In the genomic region with DNA sequence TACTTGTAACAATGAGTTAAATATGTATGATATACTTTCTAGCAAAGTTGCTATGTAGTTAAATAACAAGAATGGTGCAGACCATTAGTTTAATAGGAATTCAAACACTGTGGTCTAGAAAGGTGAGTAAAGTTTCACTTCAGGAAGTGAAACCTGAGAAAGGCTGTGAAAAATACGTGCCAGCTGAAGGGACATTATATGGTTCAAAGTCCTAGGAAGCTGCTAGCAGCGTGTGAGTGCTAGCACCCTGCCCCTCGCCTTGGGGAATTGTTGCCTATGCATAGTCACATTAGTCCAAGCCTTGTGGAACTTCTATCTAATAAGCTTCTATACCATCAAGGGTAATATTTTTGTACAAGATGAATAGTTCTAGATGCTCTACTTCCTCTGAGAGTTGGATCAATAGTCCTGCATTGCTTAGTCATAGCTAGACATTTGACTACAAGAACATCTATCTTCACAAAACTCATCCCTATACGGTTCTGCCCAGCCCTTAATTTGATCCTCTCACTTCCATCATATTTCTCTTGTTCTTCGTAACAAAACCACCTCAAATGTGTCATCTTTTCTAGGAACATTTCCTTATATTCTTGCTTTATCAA, we compare ENCODE assay signal across 12 cellular contexts. TPM values are rescaled to one million over a fixed set of nuclear protein-coding genes. Genes with fewer than 3 reads are reported as not detected.
A peak's percentile ranks its signal among the peaks of the same experiment; 100 is the strongest.
DNase-seq lines count a peak whose midpoint lies in the region; ATAC-seq lines count a peak whose summit lies in the region.
"Had no signal": no experiment of that assay in that cellular context is flagged by ENCODE, and none has a peak within 500 bp of the region (broad histone marks: within the 10 kb centered on the region; RNA-seq: fewer than 3 reads in every experiment).

No MANE protein-coding gene starts in this region.

- H3K4me1 Mint-ChIP-seq in T-cell: no peaks in the 10 kb centered on the region
- H3K4me1 Mint-ChIP-seq: immature natural killer cell had no signal

- no peaks in the 10 kb centered on the region for H3K9me3 Mint-ChIP-seq in T-cell
- H3K9me3 Mint-ChIP-seq: immature natural killer cell had no signal

- CTCF ChIA-PET in T-cell (lab: Charles Lee): interaction anchor here in 1 of 2 donors (0.6 to 1.3 kb wide), 2 partner anchors 18 to 293 kb away, joined by 3 read pairs; no protein-coding TSS in a partner anchor

- H3K4me3 Mint-ChIP-seq in T-cell: no peak overlapping the region
- H3K4me3 Mint-ChIP-seq: activated naive CD8-positive, alpha-beta T cell; immature natural killer cell had no signal

- no peaks in the 10 kb centered on the region for H3K27me3 Mint-ChIP-seq in T-cell
- H3K27me3 Mint-ChIP-seq: activated naive CD8-positive, alpha-beta T cell had no signal

- H3K27ac Mint-ChIP-seq in T-cell: no peak overlapping the region
- H3K27ac Mint-ChIP-seq: activated naive CD8-positive, alpha-beta T cell; immature natural killer cell had no signal

- ATAC-seq in GM18498 (IDR thresholded peaks at IDR 0.05; ENCODE audit: unreplicated experiment) (peak; percentile 88), GM21390 (IDR thresholded peaks at IDR 0.05; ENCODE audit: unreplicated experiment) (peak; percentile 90), HG03064 (IDR thresholded peaks at IDR 0.05; ENCODE audit: low read depth, unreplicated experiment) (peak; percentile 60), T-cell (replicated peaks in 1 of 4) (no peak)
- ATAC-seq: Panc1 had no signal

- no peaks in the 10 kb centered on the region for H3K36me3 Mint-ChIP-seq in T-cell
- H3K36me3 Mint-ChIP-seq: activated naive CD8-positive, alpha-beta T cell; immature natural killer cell had no signal

- DNase-seq in NOMO-1 treated with DMSO at 0.1 percent for 48 hours (lab: John Stamatoyannopoulos, UW; ENCODE audit: unreplicated experiment) (peak; percentile 44), ureter (ENCODE audit: low spot score) (no peak), T-cell (no peak), NCI-H2227 (lab: John Stamatoyannopoulos, UW; ENCODE audit: unreplicated experiment) (no peak), NCI-H524 (lab: John Stamatoyannopoulos, UW) (no peak)
- DNase-seq: immature natural killer cell, occipital lobe had no signal

- POLR2A ChIA-PET in T-cell (lab: Charles Lee): no interaction called here

RNA-seq across cellular contexts. Expression of a gene that starts 45.8 kb away (rescaled TPM):
- total RNA-seq in ureter: 6.4 TPM
- under 1 TPM in 3 of 5 donors, not detected in 2; 0.16 to 0.26 (median 0.20) TPM for total RNA-seq in T-cell

Comparison
In these comparisons a context has a peak if more than half of its experiments do, and no peak if none do; other contexts are left out.
1. ATAC-seq: peak in GM18498 (single experiment), GM21390 (single experiment) and HG03064 (single experiment); none in T-cell (0 of 4).